In genomic region chr1:39653546-39654031, GRCh38 we compare ENCODE assay signal across 8 cellular contexts. TPM values are rescaled to one million over a fixed set of nuclear protein-coding genes. Genes with fewer than 3 reads are reported as not detected.
DNase-seq lines count a peak whose midpoint lies in the region; ATAC-seq and TF ChIP-seq lines count a peak whose summit lies in the region.

No MANE protein-coding gene starts in this region.

- DNase-seq in GM12865 (ENCODE audit: low read depth), result peak; percentile 88
- peak; percentile 70 for DNase-seq in NCI-H1105 treated with DMSO at 0.1 percent for 48 hours (lab: John Stamatoyannopoulos, UW)
- DNase-seq in T-helper 17 cell, result peak; percentile 46 to 63 (median 48)
- DNase-seq in right cardiac atrium, result peak; percentile 80 to 92 (median 88)
- DNase-seq in sigmoid colon, result peak; percentile 93

- peak; percentile 84 for ATAC-seq in T-helper 17 cell
- peak; percentile 64 to 68 for ATAC-seq in right cardiac atrium
- ATAC-seq in HG03571 (IDR thresholded peaks at IDR 0.05; ENCODE audit: unreplicated experiment), result no peak
- no peak for ATAC-seq in GM18517 (IDR thresholded peaks at IDR 0.05; ENCODE audit: unreplicated experiment)

- TF ChIP-seq EP300 in sigmoid colon (IDR thresholded peaks at IDR 0.05), result no peak

- no peaks in the 10 kb centered on the region for H3K36me3 ChIP-seq in sigmoid colon

- no peak for TF ChIP-seq POLR2A in sigmoid colon (IDR thresholded peaks at IDR 0.05)

- H3K27me3 ChIP-seq in right cardiac atrium (ENCODE audit: control insufficient read depth, insufficient read depth) (no peaks in the 10 kb centered on the region), sigmoid colon (peaks cover 0 to 6% (median 0%) of the 10 kb centered on the region in 3 donors)

- H3K4me3 ChIP-seq in GM12865 (ENCODE audit: low read depth, low read length), result no peak overlapping the region
- no peak overlapping the region for H3K4me3 ChIP-seq in right cardiac atrium (ENCODE audit: low read length)
- H3K4me3 ChIP-seq in sigmoid colon, result no peak overlapping the region

- H3K4me1 ChIP-seq in right cardiac atrium (ENCODE audit: control insufficient read depth, insufficient read depth, low read length), result peaks cover 7% of the 10 kb centered on the region
- H3K4me1 ChIP-seq in sigmoid colon, result peaks cover 0 to 11% (median 3%) of the 10 kb centered on the region in 4 donors

- no peak overlapping the region for H3K27ac Mint-ChIP-seq in T-helper 17 cell

- H3K4me3 Mint-ChIP-seq in T-helper 17 cell, result no peak overlapping the region

- H3K36me3 Mint-ChIP-seq in T-helper 17 cell (ENCODE audit: low read depth), result no peaks in the 10 kb centered on the region

- H3K27me3 Mint-ChIP-seq in T-helper 17 cell, result peaks cover 21% of the 10 kb centered on the region

- intact Hi-C loops in right cardiac atrium (cut with DNase I), result loop anchor here (2.0 to 5.0 kb wide), 3 partner anchors 41 to 46 kb away; no protein-coding TSS in a partner anchor
- intact Hi-C loops in sigmoid colon (cut with DNase I), result loop anchor here (1.0 to 5.0 kb wide), 2 partner anchors 47 to 69 kb away; no protein-coding TSS in a partner anchor

- no peaks in the 10 kb centered on the region for H3K9me3 ChIP-seq in T-helper 17 cell (ENCODE audit: control insufficient read depth, low read length, poor library complexity, severe bottlenecking)
- no peaks in the 10 kb centered on the region for H3K9me3 ChIP-seq in right cardiac atrium (ENCODE audit: control insufficient read depth, low read length)
- no peaks in the 10 kb centered on the region for H3K9me3 ChIP-seq in sigmoid colon

- 2% methylated on average over 8 of the region's 8 CpGs for WGBS in right cardiac atrium
- 4 to 7% methylated on average over 8 of the region's 8 CpGs for WGBS in sigmoid colon, 2 donors

- peak overlapping the region; percentile 4 for H3K27ac ChIP-seq in angular gyrus (ENCODE audit: low read depth, low read length)
- no peak overlapping the region for H3K27ac ChIP-seq in right cardiac atrium (ENCODE audit: low read length)
- no peak overlapping the region for H3K27ac ChIP-seq in sigmoid colon

- TF ChIP-seq CTCF in GM12865 (IDR thresholded peaks at IDR 0.05; ENCODE audit: insufficient read depth, low read depth, low read length, missing control alignments), result peak; percentile 90
- peak; percentile 74 to 93 (median 85) for TF ChIP-seq CTCF in sigmoid colon (IDR thresholded peaks at IDR 0.05)

- peaks cover 8% of the 10 kb centered on the region for H3K4me1 Mint-ChIP-seq in T-helper 17 cell

RNA-seq across cellular contexts. Expression of gene HEYL, which starts 14.1 kb away (rescaled TPM):
- total RNA-seq in T-helper 17 cell, result under 1 TPM; 0.10 TPM
- 10 to 100 TPM; 25.9 to 50.5 (median 32.8) TPM for total RNA-seq in right cardiac atrium
- polyA plus RNA-seq in right cardiac atrium, result 22.6 TPM
- total RNA-seq in sigmoid colon, result 10 to 100 TPM in 1 of 4 donors, 1 to 10 TPM in 3; 1.6 to 14.7 (median 4.0) TPM
- 1 to 10 TPM in 2 of 3 donors, under 1 TPM in 1; 0.92 to 2.5 (median 1.2) TPM for polyA plus RNA-seq in sigmoid colon

RNA-seq across cellular contexts. Expression of gene NT5C1A, which starts 18.3 kb away (rescaled TPM):
- under 1 TPM; 0.31 to 0.70 TPM for total RNA-seq in T-helper 17 cell
- 10 to 100 TPM; 18.2 to 44.8 (median 41.3) TPM for total RNA-seq in right cardiac atrium
- 5.7 TPM for polyA plus RNA-seq in right cardiac atrium
- total RNA-seq in sigmoid colon, result not detected
- under 1 TPM in 1 of 3 donors, not detected in 2; 0.06 TPM for polyA plus RNA-seq in sigmoid colon

RNA-seq across cellular contexts. Expression of gene HPCAL4, which starts 37.6 kb away (rescaled TPM):
- total RNA-seq in T-helper 17 cell, result 10 to 100 TPM; 23.4 to 30.3 TPM
- total RNA-seq in right cardiac atrium, result 1 to 10 TPM in 3 of 4 donors, under 1 TPM in 1; 0.89 to 5.2 (median 4.1) TPM
- polyA plus RNA-seq in right cardiac atrium, result 2.8 TPM
- total RNA-seq in sigmoid colon, result 1 to 10 TPM in 2 of 4 donors, under 1 TPM in 2; 0.16 to 1.1 (median 0.95) TPM
- polyA plus RNA-seq in sigmoid colon, result under 1 TPM in 1 of 3 donors, not detected in 2; 0.57 TPM

Comparison
In these comparisons a context has a peak if more than half of its experiments do, and no peak if none do; other contexts are left out.
1. ATAC-seq: peak in T-helper 17 cell (single experiment) and right cardiac atrium (2 of 2); none in HG03571 (single experiment) and GM18517 (single experiment).
2. RNA of gene NT5C1A, which starts 18.3 kb away (total RNA-seq): 18.2 to 44.8 TPM in right cardiac atrium; 0.31 to 0.70 TPM in T-helper 17 cell and not detected in sigmoid colon; every median in the first group is over 10 times any median in the second.
3. Peak in every context shown above with its lines, with median percentiles within 50 percentile points of each other: DNase-seq.